ENCODE assay signal across 8 cellular contexts in the genomic region with DNA sequence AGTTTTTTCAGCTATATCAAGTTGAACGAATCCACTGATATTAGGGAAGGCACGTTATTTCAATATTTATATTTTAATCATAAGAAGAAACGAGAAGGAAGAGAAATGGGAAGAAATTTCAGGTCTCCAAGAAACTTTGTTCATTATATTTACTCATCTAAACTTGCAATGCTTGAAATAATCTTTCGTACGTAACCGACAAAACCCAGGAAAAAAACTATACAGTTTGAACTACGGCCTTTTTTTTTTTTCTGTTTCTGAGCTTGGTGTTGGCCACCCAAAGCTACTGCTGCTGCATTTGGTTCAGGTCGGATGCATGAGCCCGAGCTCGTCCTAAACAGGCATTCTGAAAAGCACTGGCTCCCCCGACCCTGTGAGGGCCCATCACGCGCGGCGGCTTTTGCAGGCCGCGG. TPM values are rescaled to one million over a fixed set of nuclear protein-coding genes. Genes with fewer than 3 reads are reported as not detected.
DNase-seq lines count a peak whose midpoint lies in the region; ATAC-seq, FAIRE-seq and TF ChIP-seq lines count a peak whose summit lies in the region.

No MANE protein-coding gene starts in this region.

- ATAC-seq in HG02852 (IDR thresholded peaks at IDR 0.05; ENCODE audit: unreplicated experiment), result no peak

- no peak for DNase-seq in SK-N-MC (ENCODE audit: low read depth, low spot score)
- DNase-seq in fibroblast of the aortic adventitia (ENCODE audit: low read depth), result no peak
- DNase-seq in retinal pigment epithelial cell (ENCODE audit: low read depth), result no peak
- no peak for DNase-seq in RCC 7860 (ENCODE audit: low spot score)
- no peak for DNase-seq in GM03348 (ENCODE audit: low spot score)
- DNase-seq in NCI-H1930 (lab: John Stamatoyannopoulos, UW), result no peak

- H3K9ac ChIP-seq in SK-N-MC (ENCODE audit: insufficient read length), result peak overlapping the region; percentile 66

- H3K4me3 ChIP-seq in GM12875 (ENCODE audit: low read depth, low read length) (peak overlapping the region; percentile 38), SK-N-MC (peak overlapping the region; percentile 81), fibroblast of the aortic adventitia (ENCODE audit: low read depth, low read length) (peak overlapping the region; percentile 78), retinal pigment epithelial cell (ENCODE audit: low read length) (peak overlapping the region; percentile 69)

- no peaks in the 10 kb centered on the region for H3K9me3 ChIP-seq in SK-N-MC (ENCODE audit: low read depth, low read length)

- no peak for FAIRE-seq in RCC 7860 (lab: Jason Lieb, UNC)

- TF ChIP-seq CTCF in GM12875 (IDR thresholded peaks at IDR 0.05; ENCODE audit: borderline replicate concordance, insufficient read depth, low read depth, low read length) (no peak), fibroblast of the aortic adventitia (IDR thresholded peaks at IDR 0.05; ENCODE audit: insufficient read depth, low read length) (no peak), retinal pigment epithelial cell (conservative IDR thresholded peaks at IDR 0.05; ENCODE audit: low read depth, low read length) (no peak)

- no peak overlapping the region; the same call in 1 of the 2 replicates for H3K27ac ChIP-seq in SK-N-MC

- H3K36me3 ChIP-seq in SK-N-MC (ENCODE audit: insufficient read depth, low read length), result no peaks in the 10 kb centered on the region

RNA-seq across cellular contexts. Expression of a gene that starts 0.5 kb away (rescaled TPM):
- total RNA-seq in fibroblast of the aortic adventitia (ENCODE audit: low replicate concordance), result 6.3 and 25.0 TPM in 2 replicates

RNA-seq across cellular contexts. Expression of a gene that starts 55.1 kb away (rescaled TPM):
- 0.08 and 0.09 TPM in 2 replicates for total RNA-seq in fibroblast of the aortic adventitia (ENCODE audit: low replicate concordance)
